ENCODE assay signal across 8 cellular contexts in the genomic region with DNA sequence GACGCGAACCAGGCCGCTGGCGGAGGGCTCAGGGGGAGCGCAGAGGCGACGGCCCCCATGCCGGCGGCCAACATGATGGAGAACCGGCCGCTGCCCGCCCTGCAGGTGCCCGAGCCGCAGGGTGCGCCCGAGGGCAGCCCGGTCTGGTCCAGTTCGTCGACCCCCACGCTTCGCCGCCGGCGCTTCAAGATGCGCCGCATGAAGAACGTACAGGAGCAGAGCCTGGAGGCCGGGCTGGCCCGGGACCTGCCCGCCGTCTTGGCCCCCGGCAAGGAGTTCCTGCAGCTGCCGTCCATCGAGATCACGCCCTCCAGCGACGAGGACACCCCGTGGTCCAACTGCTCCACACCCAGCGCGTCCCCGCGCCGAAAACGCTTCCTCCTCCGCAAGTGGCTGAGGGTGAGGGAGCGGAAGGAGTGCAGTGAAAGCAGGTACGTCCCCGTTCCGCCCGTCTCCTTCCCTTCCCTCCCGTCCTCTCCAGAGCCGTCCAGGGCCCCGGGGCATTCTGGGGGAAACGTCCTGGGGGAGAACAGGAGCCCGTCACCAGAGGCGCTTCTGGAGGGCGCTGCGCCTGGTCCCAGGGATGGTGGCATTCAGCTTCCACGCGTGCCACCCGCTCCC. TPM values are rescaled to one million over a fixed set of nuclear protein-coding genes. Genes with fewer than 3 reads are reported as not detected.
DNase-seq lines count a peak whose midpoint lies in the region; ATAC-seq, FAIRE-seq and TF ChIP-seq lines count a peak whose summit lies in the region.

No MANE protein-coding gene starts in this region.

- DNase-seq in GM12892 (ENCODE audit: insufficient read length) (peak; percentile 54), Panc1 (ENCODE audit: low read depth, low spot score) (no peak), right cardiac atrium (peak; percentile 64 to 88 (median 87))
- peak; percentile 65 for DNase-seq in activated naive CD4-positive, alpha-beta T cell treated with Interleukin-2 at 50 U/mL for 16 hours

- H3K4me1 ChIP-seq in Panc1 (ENCODE audit: control insufficient read depth, insufficient read depth, low read length): no peaks in the 10 kb centered on the region
- no peaks in the 10 kb centered on the region for H3K4me1 ChIP-seq in right cardiac atrium (ENCODE audit: control insufficient read depth, insufficient read depth, low read length)
- no peaks in the 10 kb centered on the region for H3K4me1 ChIP-seq in rectal smooth muscle tissue (ENCODE audit: control insufficient read depth, insufficient read depth, low read length)

- intact Hi-C loops in Panc1 (cut with micrococcal nuclease; ENCODE audit: unreplicated experiment): no loop called here
- intact Hi-C loops in right cardiac atrium (cut with DNase I): no loop called here

- peak; percentile 43 for TF ChIP-seq POLR2A in GM12892 (IDR thresholded peaks at IDR 0.05; ENCODE audit: low read depth, low read length)

- no peak overlapping the region for H3K9ac ChIP-seq in rectal smooth muscle tissue (ENCODE audit: low read length)

- in situ Hi-C loops in Panc1 (cut with HindIII; ENCODE audit: low pct_unique_long_range_greater_than_20kb, low sequenced_read_pairs): no loop called here

- H3K9me3 ChIP-seq in Panc1 (ENCODE audit: control insufficient read depth, insufficient read depth, low read depth, low read length) (no peaks in the 10 kb centered on the region), right cardiac atrium (ENCODE audit: control insufficient read depth, low read length) (no peaks in the 10 kb centered on the region)

- CTCF ChIA-PET in Panc1 (lab: Charles Lee): interaction anchor here (0.6 kb wide), 1 partner anchor 1243 kb away, joined by 5 read pairs; the partner anchor contains the start of gene SPA17

- POLR2A ChIA-PET in Panc1 (lab: Charles Lee): no interaction called here

- peak; percentile 82 for FAIRE-seq in GM12892 (lab: Jason Lieb, UNC)

- H3K27me3 ChIP-seq in Panc1 (ENCODE audit: control insufficient read depth, insufficient read depth, low read length) (peaks cover 23% of the 10 kb centered on the region), right cardiac atrium (ENCODE audit: control insufficient read depth, insufficient read depth) (no peaks in the 10 kb centered on the region), rectal smooth muscle tissue (ENCODE audit: control insufficient read depth, insufficient read depth, low read length) (peaks cover 2% of the 10 kb centered on the region)

- WGBS in right cardiac atrium: 1% methylated on average over 61 of the region's 61 CpGs

- ATAC-seq in HG02884 (IDR thresholded peaks at IDR 0.05; ENCODE audit: unreplicated experiment) (peak; percentile 54), Panc1 (peak; percentile 42), right cardiac atrium (peak; percentile 65 to 84), GM19452 (IDR thresholded peaks at IDR 0.05; ENCODE audit: unreplicated experiment) (no peak), GM19397 (IDR thresholded peaks at IDR 0.05; ENCODE audit: unreplicated experiment) (no peak)

- no peak; the same call in 1 of the 2 replicates for TF ChIP-seq CTCF in Panc1 (IDR thresholded peaks at IDR 0.05)

- H3K27ac ChIP-seq in Panc1 (ENCODE audit: low read length): no peak overlapping the region
- H3K27ac ChIP-seq in right cardiac atrium (ENCODE audit: low read length): no peak overlapping the region
- no peak overlapping the region for H3K27ac ChIP-seq in rectal smooth muscle tissue (ENCODE audit: low read depth, low read length)

- peak overlapping the region; percentile 36 to 38 for H3K4me3 ChIP-seq in Panc1 (ENCODE audit: low read depth in 2 of 2, low read length in 2 of 2)
- H3K4me3 ChIP-seq in right cardiac atrium (ENCODE audit: low read length): peak overlapping the region; percentile 37
- peak overlapping the region; percentile 71 for H3K4me3 ChIP-seq in rectal smooth muscle tissue (ENCODE audit: low read length)

- H3K36me3 ChIP-seq in Panc1 (ENCODE audit: control insufficient read depth, insufficient read depth, low read length): no peaks in the 10 kb centered on the region; the same call in 1 of the 2 replicates
- H3K36me3 ChIP-seq in rectal smooth muscle tissue (ENCODE audit: control insufficient read depth, insufficient read depth, low read length): no peaks in the 10 kb centered on the region

- no TSS peak for BruUV-seq in Panc1 (replicated peaks; lab: Mats Ljungman, UMichigan)

RNA-seq across cellular contexts. Expression of gene GRAMD1B, which starts 0.8 kb away (rescaled TPM):
- polyA plus RNA-seq in GM12892 (2012; ENCODE audit: missing spikeins): 15.5 TPM
- total RNA-seq in Panc1 (2021; ENCODE audit: unreplicated experiment) (0.46 TPM), right cardiac atrium (1 to 10 TPM; 2.4 to 4.1 (median 3.2) TPM)
- polyA plus RNA-seq in Panc1 (2012; ENCODE audit: insufficient read length): not detected
- 2.0 TPM for polyA plus RNA-seq in right cardiac atrium

Comparison
In these comparisons a context has a peak if more than half of its experiments do, and no peak if none do; other contexts are left out.
1. ATAC-seq: peak in HG02884 (single experiment), Panc1 (single experiment) and right cardiac atrium (2 of 2); none in GM19452 (single experiment) and GM19397 (single experiment).
2. Peak in every context shown above with its lines, with median percentiles within 50 percentile points of each other: H3K4me3 ChIP-seq.